ENCODE assay signal across 27 cellular contexts in genomic region chr2:1173528-1173927, GRCh38.
DNase-seq lines count a peak whose midpoint lies in the region; ATAC-seq, FAIRE-seq and TF ChIP-seq lines count a peak whose summit lies in the region.
"Had no signal": no experiment of that assay in that cellular context is flagged by ENCODE, and none has a peak within 500 bp of the region (broad histone marks: within the 10 kb centered on the region; RNA-seq: fewer than 3 reads in every experiment).

No MANE protein-coding gene starts in this region.

- no peak overlapping the region for H2AK5ac ChIP-seq in H1 (ENCODE audit: low read depth, low read length)

- H3K4me2 ChIP-seq in BLaER1 treated with 17β-estradiol and CSF1 and Interleukin-3, amounts not matched to agents 10 nM and 100 nM = peak overlapping the region; percentile 36 to 93 (median 84)
- H3K4me2 ChIP-seq in H1 (ENCODE audit: insufficient read depth in 1 of 2, low read depth in 2 of 2, low read length in 2 of 2) (no peak overlapping the region), neural progenitor cell (no peak overlapping the region)
- H3K4me2 ChIP-seq: A549, KMS-11 had no signal

- WGBS in H1 (ENCODE audit: extremely low coverage in 1 of 2, insufficient coverage in 1 of 2, insufficient read length in 1 of 2, insufficient replicate concordance in 2 of 2, low coverage in 1 of 2, low lambda C conversion rate in 2 of 2, missing lambda C conversion rate in 1 of 2), 2 experiments = 86% methylated on average over 5 of the region's 5 CpGs; no CpG with 5 or more reads in 1 of the 2 experiments

- H3K79me1 ChIP-seq in H1 (ENCODE audit: low read depth, low read length) = no peaks in the 10 kb centered on the region

- H3K4me1 ChIP-seq in BLaER1 treated with 17β-estradiol and CSF1 and Interleukin-3, amounts not matched to agents 10 nM and 100 nM = peaks cover 47 to 77% (median 70%) of the 10 kb centered on the region in 10 experiments
- H3K4me1 ChIP-seq in HEK293 (ENCODE audit: control insufficient read depth, insufficient read depth, low read length) (no peaks in the 10 kb centered on the region), H1 (replicated peaks in 1 of 4; ENCODE audit: control insufficient read depth in 3 of 4, insufficient read depth in 4 of 4, low read length in 3 of 4) (no peaks in the 10 kb centered on the region), neural progenitor cell (no peaks in the 10 kb centered on the region)
- H3K4me1 ChIP-seq: A549, Caco-2 had no signal

- H2BK15ac ChIP-seq in H1 (ENCODE audit: low read length) = no peak overlapping the region

- no peak overlapping the region for H2BK5ac ChIP-seq in H1 (ENCODE audit: low read depth, low read length)

- peaks cover 0 to 4% (median 0%) of the 10 kb centered on the region in 11 experiments; a peak in 1 of 22 replicates for H4K20me1 ChIP-seq in BLaER1 treated with 17β-estradiol and CSF1 and Interleukin-3, amounts not matched to agents 10 nM and 100 nM
- H4K20me1 ChIP-seq in H1 (replicated peaks in 1 of 2; ENCODE audit: control insufficient read depth in 1 of 2, insufficient read depth in 2 of 2, low read length in 2 of 2) (no peaks in the 10 kb centered on the region), neural progenitor cell (ENCODE audit: low read depth) (no peaks in the 10 kb centered on the region)

- DNase-seq in H1 (ENCODE audit: low read depth in 1 of 2, low spot score in 2 of 2) = no peak
- peak; percentile 24 for DNase-seq in neural progenitor cell (ENCODE audit: low spot score)
- no peak for DNase-seq in NCI-H1417 treated with DMSO at 0.1 percent for 48 hours (lab: John Stamatoyannopoulos, UW)
- no peak for DNase-seq in NCI-H510A treated with DMSO at 0.1 percent for 48 hours (lab: John Stamatoyannopoulos, UW)
- DNase-seq: AML-193; Caco-2; CD8-positive, alpha-beta T cell; DMS79 treated with DMSO at 0.1 percent for 48 hours; H9; HFFc6; NCI-H1092 treated with DMSO at 0.1 percent for 48 hours; NCI-H1436 treated with DMSO at 0.1 percent for 48 hours; NCI-H187 treated with DMSO at 0.1 percent for 48 hours; NCI-H2107; NCI-H2227 treated with DMSO at 0.1 percent for 48 hours; NCI-H69; RPMI8226; SHP77; T-cell had no signal

- peaks cover 5% of the 10 kb centered on the region for H3K27me3 Mint-ChIP-seq in neural progenitor cell (ENCODE audit: insufficient read depth, low read depth)
- H3K27me3 Mint-ChIP-seq: T-cell had no signal

- H3K36me3 ChIP-seq in BLaER1 treated with 17β-estradiol and CSF1 and Interleukin-3, amounts not matched to agents 10 nM and 100 nM = no peaks in the 10 kb centered on the region
- H3K36me3 ChIP-seq in HEK293 (ENCODE audit: control insufficient read depth in 2 of 2, insufficient read depth in 1 of 2, low read length in 2 of 2) (no peaks in the 10 kb centered on the region), H1 (ENCODE audit: control insufficient read depth in 2 of 4, insufficient read depth in 4 of 4, low read length in 3 of 4) (peaks cover 0 to 58% (median 32%) of the 10 kb centered on the region in 4 experiments; a peak in 6 of 8 replicates), neural progenitor cell (no peaks in the 10 kb centered on the region)

- no peak for TF ChIP-seq POLR2A in H1 (IDR thresholded peaks at IDR 0.05; ENCODE audit: control extremely low read depth in 1 of 2, low read depth in 2 of 2, low read length in 2 of 2)

- H2AFZ ChIP-seq in H1 (ENCODE audit: low read length) (no peak overlapping the region), neural progenitor cell (replicated peaks) (no peak overlapping the region)

- no peak overlapping the region for H3K27ac Mint-ChIP-seq in neural progenitor cell
- H3K27ac Mint-ChIP-seq: CD8-positive, alpha-beta T cell; H9; HFFc6; IgD-negative memory B cell; T-cell had no signal

- H3K36me3 Mint-ChIP-seq in neural progenitor cell = no peaks in the 10 kb centered on the region
- H3K36me3 Mint-ChIP-seq: CD8-positive, alpha-beta T cell; IgD-negative memory B cell; T-cell had no signal

- no peak overlapping the region for H3K56ac ChIP-seq in H1 (replicated peaks; ENCODE audit: insufficient read length, low read depth, low read length)

- peak overlapping the region in 3 of 10 experiments; percentile 2 to 9 (median 4); a peak in 5 of 20 replicates for H3K4me3 ChIP-seq in BLaER1 treated with 17β-estradiol and CSF1 and Interleukin-3, amounts not matched to agents 10 nM and 100 nM
- H3K4me3 ChIP-seq in HEK293 (ENCODE audit: low read depth, low read length) (no peak overlapping the region), H1 (ENCODE audit: extremely low read depth in 1 of 4, insufficient read depth in 2 of 4, low read depth in 3 of 4, low read length in 4 of 4) (peak overlapping the region in 1 of 4 experiments; percentile 31; a peak in 1 of 8 replicates), neural progenitor cell (no peak overlapping the region)
- H3K4me3 ChIP-seq: A549 had no signal

- H2BK20ac ChIP-seq in H1 (ENCODE audit: low read length) = no peak overlapping the region

- H4K91ac ChIP-seq in H1 (replicated peaks; ENCODE audit: insufficient read length, low read length) = no peak overlapping the region

- H3K18ac ChIP-seq in H1 (ENCODE audit: extremely low read depth, low read length) = no peak overlapping the region

- H4K8ac ChIP-seq in H1 (ENCODE audit: extremely low read depth, insufficient read depth, low read length) = no peak overlapping the region

- no peak overlapping the region for H4K5ac ChIP-seq in H1 (ENCODE audit: insufficient read length, low read depth, low read length)

- no peak overlapping the region for H2BK12ac ChIP-seq in H1 (ENCODE audit: low read depth, low read length)

- TF ChIP-seq RAD21 in H1 (IDR thresholded peaks at IDR 0.05 in 1 of 2, conservative IDR thresholded peaks at IDR 0.05 in 1 of 2; ENCODE audit: low read depth in 2 of 2, low read length in 2 of 2) = no peak; a peak in 1 of 4 replicates

- H3K9me3 Mint-ChIP-seq in neural progenitor cell = peaks cover 9% of the 10 kb centered on the region
- H3K9me3 Mint-ChIP-seq: T-cell had no signal

- ATAC-seq in GM18861 (IDR thresholded peaks at IDR 0.05; ENCODE audit: unreplicated experiment) = no peak
- ATAC-seq: A549; CD8-positive, alpha-beta T cell; T-cell had no signal

- H3K23me2 ChIP-seq in H1 (ENCODE audit: low read depth, low read length) = no peaks in the 10 kb centered on the region

- peak overlapping the region in 4 of 11 experiments; percentile 22 to 52 (median 44); a peak in 6 of 22 replicates for H3K9ac ChIP-seq in BLaER1 treated with 17β-estradiol and CSF1 and Interleukin-3, amounts not matched to agents 10 nM and 100 nM
- H3K9ac ChIP-seq in H1 (replicated peaks in 1 of 4; ENCODE audit: extremely low read depth in 1 of 4, low read depth in 3 of 4, low read length in 3 of 4) = no peak overlapping the region
- no peak overlapping the region for H3K9ac ChIP-seq in neural progenitor cell
- H3K9ac ChIP-seq: KMS-11 had no signal

- H3K4me1 Mint-ChIP-seq in neural progenitor cell = peaks cover 5% of the 10 kb centered on the region
- H3K4me1 Mint-ChIP-seq: IgD-negative memory B cell had no signal

- no peak overlapping the region for H3K4ac ChIP-seq in H1 (replicated peaks; ENCODE audit: insufficient read length, low read depth, low read length)

- no peaks in the 10 kb centered on the region for H3K79me2 ChIP-seq in H1 (ENCODE audit: control insufficient read depth in 1 of 2, insufficient read depth in 2 of 2, low read length in 2 of 2)
- no peaks in the 10 kb centered on the region for H3K79me2 ChIP-seq in neural progenitor cell (ENCODE audit: low read depth)

- CTCF ChIA-PET in HEK293 (lab: Yijun Ruan, JAX) (interaction anchor here (0.5 to 0.7 kb wide), 3 partner anchors 33 to 644 kb away, joined by 3 read pairs; no protein-coding TSS in a partner anchor), H1 (lab: Charles Lee; ENCODE audit: partially characterized antibody) (interaction anchor here (1.2 kb wide), 1 partner anchor 26 kb away, joined by 4 read pairs; no protein-coding TSS in a partner anchor)

- FAIRE-seq in H1 (lab: Jason Lieb, UNC) = no peak
- FAIRE-seq: A549, GM12892 had no signal

- TF ChIP-seq EP300 in H1 (IDR thresholded peaks at IDR 0.05; ENCODE audit: borderline replicate concordance in 1 of 2, low read depth in 2 of 2, low read length in 2 of 2) = no peak

- peaks cover 0 to 11% (median 3%) of the 10 kb centered on the region in 11 experiments; a peak in 16 of 22 replicates for H3K9me3 ChIP-seq in BLaER1 treated with 17β-estradiol and CSF1 and Interleukin-3, amounts not matched to agents 10 nM and 100 nM (replicated peaks in 1 of 11)
- peaks cover 3% of the 10 kb centered on the region; the same call in 1 of the 2 replicates for H3K9me3 ChIP-seq in HEK293 (ENCODE audit: control insufficient read depth, insufficient read depth, low read depth, low read length)
- peaks cover 45 to 53% of the 10 kb centered on the region in 2 experiments for H3K9me3 ChIP-seq in H1 (ENCODE audit: insufficient read depth in 2 of 2, low read depth in 1 of 2, low read length in 1 of 2)
- peaks cover 9% of the 10 kb centered on the region for H3K9me3 ChIP-seq in neural progenitor cell (ENCODE audit: low read depth)
- H3K9me3 ChIP-seq: A549, Caco-2 had no signal

- H3K23ac ChIP-seq in H1 (ENCODE audit: insufficient read length) = no peak overlapping the region

- no peak overlapping the region for H3K14ac ChIP-seq in H1 (ENCODE audit: insufficient read length)

- peaks cover 6% of the 10 kb centered on the region for H3F3A ChIP-seq in neural progenitor cell (ENCODE audit: low read depth)

- peaks cover 0 to 61% (median 0%) of the 10 kb centered on the region in 11 experiments; a peak in 6 of 22 replicates for H3K27me3 ChIP-seq in BLaER1 treated with 17β-estradiol and CSF1 and Interleukin-3, amounts not matched to agents 10 nM and 100 nM
- H3K27me3 ChIP-seq in H1 (replicated peaks in 1 of 4; ENCODE audit: control insufficient read depth in 3 of 4, extremely low read depth in 1 of 4, insufficient read depth in 3 of 4, low read length in 3 of 4) (no peaks in the 10 kb centered on the region), neural progenitor cell (no peaks in the 10 kb centered on the region)

- H3K27ac ChIP-seq in BLaER1 treated with 17β-estradiol and CSF1 and Interleukin-3, amounts not matched to agents 10 nM and 100 nM = peak overlapping the region in 5 of 11 experiments; percentile 2 to 61 (median 44); a peak in 7 of 22 replicates
- no peak overlapping the region for H3K27ac ChIP-seq in HEK293 (ENCODE audit: extremely low read depth, low read depth, low read length)
- no peak overlapping the region for H3K27ac ChIP-seq in H1 (ENCODE audit: low read depth, low read length)
- no peak overlapping the region for H3K27ac ChIP-seq in neural progenitor cell
- H3K27ac ChIP-seq: A549, C4-2B, KMS-11 had no signal

- no peak overlapping the region for H3K4me3 Mint-ChIP-seq in neural progenitor cell
- H3K4me3 Mint-ChIP-seq: CD8-positive, alpha-beta T cell; H9; HFFc6; IgD-negative memory B cell; T-cell had no signal

- POLR2A ChIA-PET in HEK293 (lab: Yijun Ruan, JAX) = no interaction called here
- POLR2A ChIA-PET in H1 (lab: Charles Lee; ENCODE audit: partially characterized antibody) = no interaction called here

- TF ChIP-seq CTCF in HEK293 (tag by site-specific recombination; IDR thresholded peaks at IDR 0.05) = no peak
- no peak for TF ChIP-seq CTCF in H1 (IDR thresholded peaks at IDR 0.05; ENCODE audit: control extremely low read depth in 1 of 3, insufficient read depth in 1 of 3, low read depth in 1 of 3, low read length in 3 of 3)
- TF ChIP-seq CTCF in neural progenitor cell (IDR thresholded peaks at IDR 0.05) = no peak

- no peak overlapping the region for H2BK120ac ChIP-seq in H1 (replicated peaks; ENCODE audit: low read depth, low read length)

Comparison
In these comparisons a context has a peak if more than half of its experiments do, and no peak if none do; other contexts are left out.
1. H3K4me2 ChIP-seq: peak in BLaER1 treated with 17β-estradiol and CSF1 and Interleukin-3, amounts not matched to agents 10 nM and 100 nM (11 of 11); none in H1 (0 of 2) and neural progenitor cell (single experiment).